28 cellular contexts compared by ENCODE assay signal in the genomic region with DNA sequence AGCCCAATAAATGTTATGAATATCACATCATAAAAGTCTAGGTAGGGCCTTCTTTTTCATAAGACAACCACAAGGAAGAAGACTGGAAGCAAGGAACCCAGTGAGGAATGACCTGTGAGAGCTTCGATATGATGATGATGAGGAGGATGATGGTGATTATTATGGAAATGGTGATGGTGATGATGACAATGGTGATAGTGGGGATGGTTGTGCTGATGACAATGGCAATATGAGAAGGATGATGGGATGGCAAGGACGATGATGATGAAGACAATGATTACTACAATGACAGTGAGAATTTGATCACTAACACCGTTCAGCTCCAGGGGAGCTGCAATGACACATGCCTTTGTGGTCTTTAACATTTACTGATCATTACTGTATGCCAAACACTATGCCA.
"Had no signal": no experiment of that assay in that cellular context is flagged by ENCODE, and none has a peak within 500 bp of the region (broad histone marks: within the 10 kb centered on the region; RNA-seq: fewer than 3 reads in every experiment).

No MANE protein-coding gene starts in this region.

- H3K4me2 ChIP-seq: hepatocyte had no signal

- H3K27ac ChIP-seq: colonic mucosa, coronary artery, dorsolateral prefrontal cortex, epithelial cell of prostate, esophagus muscularis mucosa, esophagus squamous epithelium, foreskin keratinocyte, gastrocnemius medialis, gastroesophageal sphincter, heart left ventricle, heart right ventricle, hepatocyte had no signal

- DNase-seq: cortex of kidney; dermis blood vessel endothelial cell; dorsolateral prefrontal cortex; effector CD4-positive, alpha-beta T cell; effector CD8-positive, alpha-beta T cell; effector memory CD4-positive, alpha-beta T cell; effector memory CD8-positive, alpha-beta T cell; erythroblast; esophagus squamous epithelium; foreskin fibroblast; foreskin keratinocyte; foreskin melanocyte; gastrocnemius medialis; glutamatergic neuron; heart left ventricle; heart right ventricle had no signal

- H3K27ac Mint-ChIP-seq: dendritic cell treated with granulocyte-macrophage colony-stimulating factor and Interleukin-4, amounts not matched to agents 40 ng/mL and 50 ng/mL, for 4 days; effector memory CD8-positive, alpha-beta T cell had no signal

- H3K4me3 Mint-ChIP-seq: dendritic cell treated with granulocyte-macrophage colony-stimulating factor and Interleukin-4, amounts not matched to agents 40 ng/mL and 50 ng/mL, for 4 days; effector memory CD8-positive, alpha-beta T cell had no signal

- H3K9me3 Mint-ChIP-seq: dendritic cell treated with granulocyte-macrophage colony-stimulating factor and Interleukin-4, amounts not matched to agents 40 ng/mL and 50 ng/mL, for 4 days; effector memory CD8-positive, alpha-beta T cell had no signal

- H3K79me2 ChIP-seq: hepatocyte had no signal

- H3K27me3 ChIP-seq: colonic mucosa, dorsolateral prefrontal cortex, esophagus squamous epithelium, foreskin keratinocyte, gastrocnemius medialis, gastroesophageal sphincter, heart left ventricle, heart right ventricle, hepatocyte had no signal

- H3K9me3 ChIP-seq: colonic mucosa, esophagus muscularis mucosa, esophagus squamous epithelium, gastrocnemius medialis, gastroesophageal sphincter, heart left ventricle, heart right ventricle had no signal

- H3K4me3 ChIP-seq: colonic mucosa, coronary artery, dorsolateral prefrontal cortex, esophagus muscularis mucosa, esophagus squamous epithelium, gastrocnemius medialis, gastroesophageal sphincter, heart left ventricle, heart right ventricle, hepatocyte had no signal

- H3K27me3 Mint-ChIP-seq: effector memory CD8-positive, alpha-beta T cell had no signal

- H3K4me1 ChIP-seq: colonic mucosa, esophagus muscularis mucosa, esophagus squamous epithelium, foreskin keratinocyte, gastrocnemius medialis, gastroesophageal sphincter, heart left ventricle had no signal

- H3K36me3 ChIP-seq: colonic mucosa, esophagus muscularis mucosa, esophagus squamous epithelium, gastrocnemius medialis, gastroesophageal sphincter, heart left ventricle, heart right ventricle had no signal

- FAIRE-seq: colon, endometrium, endothelial cell of umbilical vein, frontal cortex had no signal

- ATAC-seq: effector memory CD8-positive, alpha-beta T cell; esophagus mucosa; foreskin keratinocyte; gastrocnemius medialis; gastroesophageal sphincter; heart left ventricle; heart right ventricle had no signal

- H2AFZ ChIP-seq: hepatocyte had no signal
